ENCODE assay signal across 16 cellular contexts in the genomic region with DNA sequence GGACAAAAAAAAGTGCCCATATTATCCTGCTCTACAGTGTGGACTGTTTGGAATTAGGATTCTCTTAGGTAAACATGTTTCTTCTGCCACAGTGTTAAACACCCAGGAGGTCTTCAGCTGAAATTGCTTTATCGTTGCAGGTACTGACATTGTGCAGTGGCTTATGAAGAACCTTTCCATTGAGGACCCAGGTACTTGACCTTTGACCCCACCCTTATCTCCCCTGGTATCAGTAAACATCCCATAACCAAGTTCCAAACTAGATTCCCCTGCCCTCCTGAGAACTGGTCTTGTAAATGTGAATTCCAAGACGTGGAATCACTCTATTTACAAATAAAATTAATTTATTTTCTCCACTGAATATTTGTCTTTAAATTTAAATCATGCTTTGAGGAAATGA.
A peak's percentile ranks its signal among the peaks of the same experiment; 100 is the strongest.
DNase-seq lines count a peak whose midpoint lies in the region; ATAC-seq and TF ChIP-seq lines count a peak whose summit lies in the region.
"Had no signal": no experiment of that assay in that cellular context is flagged by ENCODE, and none has a peak within 500 bp of the region (broad histone marks: within the 10 kb centered on the region; RNA-seq: fewer than 3 reads in every experiment).

No MANE protein-coding gene starts in this region.

- peaks cover 3% of the 10 kb centered on the region for H3K4me1 ChIP-seq in mesendoderm (ENCODE audit: control insufficient read depth, low read depth, low read length)

- H2BK15ac ChIP-seq in mesendoderm (replicated peaks; ENCODE audit: low read depth) = no peak overlapping the region

- no peak overlapping the region for H2BK5ac ChIP-seq in mesendoderm (ENCODE audit: low read length)

- H3K18ac ChIP-seq in mesendoderm (ENCODE audit: low read length) = no peak overlapping the region

- no peak overlapping the region for H3K4ac ChIP-seq in mesendoderm (ENCODE audit: low read depth, low read length)

- H3K27me3 ChIP-seq in mesendoderm (ENCODE audit: insufficient read depth, low read length, poor library complexity) = no peaks in the 10 kb centered on the region
- H3K27me3 ChIP-seq: BLaER1 had no signal

- no peak for ATAC-seq in left cardiac atrium
- ATAC-seq: CD8-positive, alpha-beta T cell had no signal

- H3K23ac ChIP-seq in mesendoderm (ENCODE audit: low read length) = no peak overlapping the region

- H3K36me3 ChIP-seq in mesendoderm (ENCODE audit: control insufficient read depth, insufficient read depth, low read length) = no peaks in the 10 kb centered on the region
- H3K36me3 ChIP-seq: BLaER1 had no signal

- H3K79me2 ChIP-seq in mesendoderm (ENCODE audit: control insufficient read depth, insufficient read depth, low read length) = no peaks in the 10 kb centered on the region

- no peak overlapping the region for H3K27ac ChIP-seq in mesendoderm (ENCODE audit: low read depth, low read length)
- H3K27ac ChIP-seq: 22Rv1, BLaER1, C4-2B, GM23248 had no signal

- H4K8ac ChIP-seq in mesendoderm (ENCODE audit: low read depth, low read length) = no peak overlapping the region

- H3K56ac ChIP-seq in mesendoderm (ENCODE audit: low read length) = no peak overlapping the region

- H4K5ac ChIP-seq in mesendoderm (ENCODE audit: low read length) = no peak overlapping the region

- no peak for TF ChIP-seq CTCF in LNCaP clone FGC (IDR thresholded peaks at IDR 0.05; ENCODE audit: control insufficient read depth, extremely low read depth, insufficient read depth)

- DNase-seq in DMS79 treated with DMSO at 0.1 percent for 48 hours (lab: John Stamatoyannopoulos, UW) = peak; percentile 60
- no peak for DNase-seq in DMS79 (lab: John Stamatoyannopoulos, UW)
- DNase-seq in LNCaP clone FGC (ENCODE audit: low read depth) = peak; percentile 35
- peak; percentile 25 for DNase-seq in mesendoderm
- DNase-seq in iPS-NIHi11 (ENCODE audit: low spot score) = no peak
- DNase-seq in NCI-H128 (lab: John Stamatoyannopoulos, UW; ENCODE audit: unreplicated experiment) = no peak
- no peak for DNase-seq in left cardiac atrium
- DNase-seq: CD4-positive, CD25-positive, alpha-beta regulatory T cell; CD8-positive, alpha-beta T cell; DMS153; GM23248; H7; HCEC 1CT had no signal

- H3K4me3 ChIP-seq in LNCaP clone FGC (ENCODE audit: low read depth, low read length) (no peak overlapping the region), mesendoderm (ENCODE audit: low read length) (no peak overlapping the region)
- H3K4me3 ChIP-seq: BLaER1, GM23248 had no signal

- H2BK120ac ChIP-seq in mesendoderm (ENCODE audit: low read depth, low read length) = no peak overlapping the region

- H2AK5ac ChIP-seq in mesendoderm (ENCODE audit: low read length) = no peak overlapping the region

- no peak overlapping the region for H3K9ac ChIP-seq in mesendoderm (ENCODE audit: low read length)
- H3K9ac ChIP-seq: BLaER1, GM23248 had no signal

- intact Hi-C loops in left cardiac atrium (cut with DNase I) = no loop called here

- no CpG with 5 or more reads among the region's 2 CpGs for WGBS in mesendoderm (ENCODE audit: extremely low coverage, insufficient coverage, low lambda C conversion rate)

- H3K79me1 ChIP-seq in mesendoderm (ENCODE audit: low read length) = no peaks in the 10 kb centered on the region

- no peak overlapping the region for H3K4me2 ChIP-seq in mesendoderm (ENCODE audit: low read length)
- H3K4me2 ChIP-seq: BLaER1 had no signal

Comparison
In these comparisons a context has a peak if more than half of its experiments do, and no peak if none do; other contexts are left out.
1. DNase-seq: peak in DMS79 treated with DMSO at 0.1 percent for 48 hours (single experiment), LNCaP clone FGC (single experiment) and mesendoderm (single experiment); none in DMS79 (single experiment), iPS-NIHi11 (single experiment), NCI-H128 (single experiment) and left cardiac atrium (single experiment).